Comparison of ENCODE assay signal across 8 cellular contexts in the genomic region with DNA sequence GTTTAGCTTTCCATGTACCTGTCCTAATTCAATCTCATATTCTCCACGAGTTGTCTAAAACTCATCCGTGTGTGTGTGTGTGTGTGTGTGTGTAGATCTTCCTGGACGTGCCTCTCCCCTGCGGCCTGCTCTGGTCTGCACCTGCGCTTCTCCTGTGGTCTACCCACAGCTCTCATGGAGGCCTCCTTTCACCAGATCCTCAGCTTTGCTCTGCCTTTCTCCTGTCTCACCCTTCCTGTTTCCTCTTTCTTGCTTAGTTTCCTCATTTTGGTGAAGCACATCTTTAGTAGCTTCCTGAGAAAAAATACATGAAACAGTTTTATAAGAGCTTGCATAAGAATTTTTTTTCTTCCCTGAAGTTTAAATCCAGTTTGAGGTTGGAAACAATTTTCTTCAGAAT. TPM values are rescaled to one million over a fixed set of nuclear protein-coding genes. Genes with fewer than 3 reads are reported as not detected.
A peak's percentile ranks its signal among the peaks of the same experiment; 100 is the strongest.
DNase-seq lines count a peak whose midpoint lies in the region; ATAC-seq, FAIRE-seq and TF ChIP-seq lines count a peak whose summit lies in the region.

No MANE protein-coding gene starts in this region.

- intact Hi-C loops in vagina (cut with DNase I), result no loop called here

- H3K27ac Mint-ChIP-seq in effector memory CD8-positive, alpha-beta T cell, result peak overlapping the region; percentile 77 to 88

- H3K36me3 ChIP-seq in vagina, result no peaks in the 10 kb centered on the region

- H3K36me3 Mint-ChIP-seq in effector memory CD8-positive, alpha-beta T cell (ENCODE audit: insufficient read depth), result peaks cover 3% of the 10 kb centered on the region

- no peak for TF ChIP-seq CTCF in vagina (IDR thresholded peaks at IDR 0.05)

- ATAC-seq in HG02642 (IDR thresholded peaks at IDR 0.05; ENCODE audit: poor library complexity, unreplicated experiment), result peak; percentile 97
- ATAC-seq in effector memory CD8-positive, alpha-beta T cell (replicated peaks), result peak; percentile 67

- H3K27me3 ChIP-seq in vagina, result no peaks in the 10 kb centered on the region

- H3K27ac ChIP-seq in vagina, result no peak overlapping the region

- no peaks in the 10 kb centered on the region for H3K9me3 ChIP-seq in vagina

- DNase-seq in activated CD4-positive, alpha-beta T cell treated with anti-CD3 and anti-CD28 coated beads for 48 hours, result peak; percentile 34
- DNase-seq in activated CD4-positive, alpha-beta T cell treated with anti-CD3 and anti-CD28 coated beads, Interleukin-2, amount 50 U/mL, for 4 hours, result no peak
- DNase-seq in NCI-H146 (lab: John Stamatoyannopoulos, UW) (peak; percentile 74), H54 (ENCODE audit: insufficient read length, low spot score) (no peak), vagina (ENCODE audit: extremely low spot score in 2 of 2) (no peak), retina (no peak)
- no peak for DNase-seq in effector memory CD8-positive, alpha-beta T cell

- H3K9me3 Mint-ChIP-seq in effector memory CD8-positive, alpha-beta T cell, result no peaks in the 10 kb centered on the region

- peak overlapping the region; percentile 5 to 58 for H3K4me3 Mint-ChIP-seq in effector memory CD8-positive, alpha-beta T cell

- H3K27me3 Mint-ChIP-seq in effector memory CD8-positive, alpha-beta T cell, result no peaks in the 10 kb centered on the region

- H3K4me1 Mint-ChIP-seq in effector memory CD8-positive, alpha-beta T cell (ENCODE audit: low read depth in 2 of 2), result peaks cover 16 to 18% of the 10 kb centered on the region in 2 donors

- no peaks in the 10 kb centered on the region for H3K4me1 ChIP-seq in vagina

- no peak overlapping the region for H3K4me3 ChIP-seq in vagina

- no peak for FAIRE-seq in H54 (lab: Jason Lieb, UNC)

- TF ChIP-seq POLR2A in H54 (IDR thresholded peaks at IDR 0.05; ENCODE audit: low read depth, low read length) (no peak), vagina (IDR thresholded peaks at IDR 0.05) (no peak)

RNA-seq across cellular contexts. Expression of a gene that starts 18.1 kb away (rescaled TPM):
- 4.9 TPM for total RNA-seq in vagina

RNA-seq across cellular contexts. Expression of a gene that starts 19.2 kb away (rescaled TPM):
- 12.5 TPM for total RNA-seq in vagina

Comparison
In these comparisons a context has a peak if more than half of its experiments do, and no peak if none do; other contexts are left out.
1. DNase-seq: peak in activated CD4-positive, alpha-beta T cell treated with anti-CD3 and anti-CD28 coated beads for 48 hours (single experiment) and NCI-H146 (single experiment); none in activated CD4-positive, alpha-beta T cell treated with anti-CD3 and anti-CD28 coated beads, Interleukin-2, amount 50 U/mL, for 4 hours (0 of 2), effector memory CD8-positive, alpha-beta T cell (0 of 3), H54 (single experiment), vagina (0 of 2) and retina (single experiment).